ENCODE assay signal across 14 cellular contexts in the genomic region with DNA sequence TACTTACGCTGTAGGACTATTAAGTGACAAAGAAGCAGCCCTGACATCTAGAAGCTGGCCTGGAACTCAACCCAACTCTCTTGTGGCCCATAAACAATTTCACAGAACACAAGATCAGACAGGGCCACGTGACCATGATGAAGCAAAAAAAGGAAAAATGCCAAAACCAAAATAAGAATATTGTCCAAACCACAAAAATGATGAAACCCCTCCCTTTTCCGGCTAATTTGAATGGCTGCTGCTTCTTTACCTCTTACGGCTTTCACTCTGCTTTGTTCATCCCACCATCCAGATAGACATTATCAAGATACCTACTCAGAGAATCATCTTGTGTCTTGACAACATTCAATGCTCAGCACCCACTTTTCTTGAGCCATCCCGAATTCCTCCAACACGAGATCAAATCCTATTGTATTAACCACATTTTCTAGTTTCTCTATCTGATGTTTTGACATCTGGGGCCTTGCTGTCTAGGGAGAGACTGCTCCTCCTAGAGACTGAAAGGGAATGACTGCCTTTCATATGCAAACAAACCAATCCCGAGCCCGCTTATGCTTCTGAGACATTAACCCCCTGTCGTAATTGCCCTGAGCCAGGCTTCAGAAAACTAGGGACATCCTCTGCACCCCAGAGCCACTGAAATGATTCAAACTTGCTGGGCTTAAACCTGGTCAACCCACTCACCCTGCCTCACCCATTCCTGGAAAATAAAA.
DNase-seq lines count a peak whose midpoint lies in the region; ATAC-seq and TF ChIP-seq lines count a peak whose summit lies in the region.
"Had no signal": no experiment of that assay in that cellular context is flagged by ENCODE, and none has a peak within 500 bp of the region (broad histone marks: within the 10 kb centered on the region; RNA-seq: fewer than 3 reads in every experiment).

No MANE protein-coding gene starts in this region.

- DNase-seq in NOMO-1 treated with DMSO at 0.1 percent for 48 hours (lab: John Stamatoyannopoulos, UW; ENCODE audit: unreplicated experiment) = peak; percentile 43
- DNase-seq in NOMO-1 treated with dmso at 0.1 percent for 144 hours (lab: John Stamatoyannopoulos, UW; ENCODE audit: unreplicated experiment) = no peak
- DNase-seq in SK-N-MC (ENCODE audit: low read depth, low spot score) = peak; percentile 95
- peak; percentile 71 for DNase-seq in iPS DF 19.7 (ENCODE audit: low read depth, low spot score)
- DNase-seq in vagina (ENCODE audit: extremely low spot score in 2 of 2) = no peak
- DNase-seq in NCI-H2029 (lab: John Stamatoyannopoulos, UW) = no peak
- DNase-seq in T-helper 2 cell = no peak
- DNase-seq: 8988T; activated effector memory CD4-positive, alpha-beta T cell treated with anti-CD3 and anti-CD28 coated beads, Interleukin-2, amount 50 U/mL, for 16 hours; effector memory CD4-positive, alpha-beta T cell; NCI-H1694 treated with DMSO at 0.1 percent for 48 hours; stomach had no signal

- no peak for TF ChIP-seq CTCF in vagina (IDR thresholded peaks at IDR 0.05)

- H3K4me1 ChIP-seq in vagina = no peaks in the 10 kb centered on the region
- H3K4me1 ChIP-seq: stomach had no signal

- no peak for TF ChIP-seq POLR2A in vagina (IDR thresholded peaks at IDR 0.05)

- no peak for ATAC-seq in GM19395 (IDR thresholded peaks at IDR 0.05; ENCODE audit: unreplicated experiment)
- ATAC-seq: natural killer cell treated with Interleukin-12 subunit alpha and Interleukin-12 subunit beta and Interleukin-15 and Interleukin-18, amount 100 ng/mL, for 72 hours had no signal

- H3K9me3 ChIP-seq in SK-N-MC (ENCODE audit: low read depth, low read length) = no peaks in the 10 kb centered on the region
- H3K9me3 ChIP-seq in vagina = no peaks in the 10 kb centered on the region

- H3K4me3 ChIP-seq in SK-N-MC (peak overlapping the region; percentile 78), vagina (no peak overlapping the region)
- H3K4me3 ChIP-seq: stomach had no signal

- no peaks in the 10 kb centered on the region for H3K27me3 ChIP-seq in vagina
- H3K27me3 ChIP-seq: stomach had no signal

- H3K27ac ChIP-seq in SK-N-MC = peak overlapping the region; percentile 97
- H3K27ac ChIP-seq in vagina = peak overlapping the region; percentile 49

- no peaks in the 10 kb centered on the region for H3K36me3 ChIP-seq in SK-N-MC (ENCODE audit: insufficient read depth, low read length)
- H3K36me3 ChIP-seq in vagina = no peaks in the 10 kb centered on the region
- H3K36me3 ChIP-seq: stomach had no signal

- intact Hi-C loops in vagina (cut with DNase I) = no loop called here

- peak overlapping the region; percentile 74 for H3K9ac ChIP-seq in SK-N-MC (ENCODE audit: insufficient read length)

Comparison
In these comparisons a context has a peak if more than half of its experiments do, and no peak if none do; other contexts are left out.
1. DNase-seq: peak in NOMO-1 treated with DMSO at 0.1 percent for 48 hours (single experiment), SK-N-MC (single experiment) and iPS DF 19.7 (single experiment); none in NOMO-1 treated with dmso at 0.1 percent for 144 hours (single experiment), vagina (0 of 2), NCI-H2029 (single experiment) and T-helper 2 cell (0 of 5).